2 cellular contexts compared by ENCODE assay signal in the genomic region with DNA sequence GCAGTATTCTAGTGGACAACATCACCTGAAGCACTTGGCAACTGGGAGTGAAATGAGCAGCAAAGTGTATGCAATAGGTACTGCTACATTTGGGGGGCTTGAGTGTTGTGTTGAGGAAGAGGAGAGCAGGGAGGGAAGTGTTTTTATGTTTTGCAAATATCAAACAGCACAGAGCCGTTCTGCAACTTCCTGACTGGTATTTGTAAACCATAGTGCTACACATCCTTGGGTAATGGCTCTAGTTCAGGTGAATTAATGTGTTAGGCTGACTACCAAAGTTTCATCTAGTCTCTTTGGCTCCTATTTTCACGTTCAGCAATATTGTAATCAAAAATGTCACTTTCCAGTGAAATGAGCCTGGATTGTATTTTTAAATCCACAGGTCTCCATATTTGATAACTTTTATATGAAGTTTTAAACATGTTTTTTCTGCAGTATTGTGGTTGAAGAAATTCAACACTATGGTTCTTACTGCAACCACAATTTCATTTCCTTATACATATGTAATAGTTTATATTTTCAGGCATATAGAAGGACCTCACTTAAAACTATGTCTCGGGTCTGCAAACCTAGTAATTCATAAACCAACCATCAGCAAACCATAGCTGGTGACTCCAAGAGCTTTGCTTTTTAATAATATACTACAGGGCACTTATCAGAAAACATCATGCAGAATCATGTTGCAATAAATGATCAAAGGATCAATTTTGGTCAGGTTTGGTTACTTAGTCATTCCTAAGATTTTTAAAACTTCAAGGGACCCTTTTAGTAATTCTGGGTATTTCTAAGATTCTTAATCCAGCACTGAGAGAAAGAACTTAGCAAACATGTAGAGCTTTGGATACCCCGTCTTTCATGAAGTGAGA.
TF ChIP-seq lines count a peak whose summit lies in the region.

No MANE protein-coding gene starts in this region.

TF ChIP-seq in GM12891, 5 proteins besides CTCF, POLR2A, EP300 and RAD21:
- TF ChIP-seq PAX5 (IDR thresholded peaks at IDR 0.05; ENCODE audit: insufficient read depth, low read length, severe bottlenecking) (no peak), TAF1 (IDR thresholded peaks at IDR 0.05; ENCODE audit: low read depth, low read length) (no peak), SPI1 (IDR thresholded peaks at IDR 0.05; ENCODE audit: low read depth, low read length) (no peak), POLR2AphosphoS5 (IDR thresholded peaks at IDR 0.05; ENCODE audit: low read depth, low read length) (no peak)

TF ChIP-seq in HepG2, 621 proteins besides CTCF, POLR2A, EP300 and RAD21:
- TF ChIP-seq, protein P1, sequence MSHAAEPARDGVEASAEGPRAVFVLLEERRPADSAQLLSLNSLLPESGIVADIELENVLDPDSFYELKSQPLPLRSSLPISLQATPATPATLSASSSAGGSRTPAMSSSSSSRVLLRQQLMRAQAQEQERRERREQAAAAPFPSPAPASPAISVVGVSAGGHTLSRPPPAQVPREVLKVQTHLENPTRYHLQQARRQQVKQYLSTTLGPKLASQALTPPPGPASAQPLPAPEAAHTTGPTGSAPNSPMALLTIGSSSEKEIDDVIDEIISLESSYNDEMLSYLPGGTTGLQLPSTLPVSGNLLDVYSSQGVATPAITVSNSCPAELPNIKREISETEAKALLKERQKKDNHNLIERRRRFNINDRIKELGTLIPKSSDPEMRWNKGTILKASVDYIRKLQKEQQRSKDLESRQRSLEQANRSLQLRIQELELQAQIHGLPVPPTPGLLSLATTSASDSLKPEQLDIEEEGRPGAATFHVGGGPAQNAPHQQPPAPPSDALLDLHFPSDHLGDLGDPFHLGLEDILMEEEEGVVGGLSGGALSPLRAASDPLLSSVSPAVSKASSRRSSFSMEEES (CRISPR knock-in tag; IDR thresholded peaks at IDR 0.05) = no peak
- TF ChIP-seq, protein P2, sequence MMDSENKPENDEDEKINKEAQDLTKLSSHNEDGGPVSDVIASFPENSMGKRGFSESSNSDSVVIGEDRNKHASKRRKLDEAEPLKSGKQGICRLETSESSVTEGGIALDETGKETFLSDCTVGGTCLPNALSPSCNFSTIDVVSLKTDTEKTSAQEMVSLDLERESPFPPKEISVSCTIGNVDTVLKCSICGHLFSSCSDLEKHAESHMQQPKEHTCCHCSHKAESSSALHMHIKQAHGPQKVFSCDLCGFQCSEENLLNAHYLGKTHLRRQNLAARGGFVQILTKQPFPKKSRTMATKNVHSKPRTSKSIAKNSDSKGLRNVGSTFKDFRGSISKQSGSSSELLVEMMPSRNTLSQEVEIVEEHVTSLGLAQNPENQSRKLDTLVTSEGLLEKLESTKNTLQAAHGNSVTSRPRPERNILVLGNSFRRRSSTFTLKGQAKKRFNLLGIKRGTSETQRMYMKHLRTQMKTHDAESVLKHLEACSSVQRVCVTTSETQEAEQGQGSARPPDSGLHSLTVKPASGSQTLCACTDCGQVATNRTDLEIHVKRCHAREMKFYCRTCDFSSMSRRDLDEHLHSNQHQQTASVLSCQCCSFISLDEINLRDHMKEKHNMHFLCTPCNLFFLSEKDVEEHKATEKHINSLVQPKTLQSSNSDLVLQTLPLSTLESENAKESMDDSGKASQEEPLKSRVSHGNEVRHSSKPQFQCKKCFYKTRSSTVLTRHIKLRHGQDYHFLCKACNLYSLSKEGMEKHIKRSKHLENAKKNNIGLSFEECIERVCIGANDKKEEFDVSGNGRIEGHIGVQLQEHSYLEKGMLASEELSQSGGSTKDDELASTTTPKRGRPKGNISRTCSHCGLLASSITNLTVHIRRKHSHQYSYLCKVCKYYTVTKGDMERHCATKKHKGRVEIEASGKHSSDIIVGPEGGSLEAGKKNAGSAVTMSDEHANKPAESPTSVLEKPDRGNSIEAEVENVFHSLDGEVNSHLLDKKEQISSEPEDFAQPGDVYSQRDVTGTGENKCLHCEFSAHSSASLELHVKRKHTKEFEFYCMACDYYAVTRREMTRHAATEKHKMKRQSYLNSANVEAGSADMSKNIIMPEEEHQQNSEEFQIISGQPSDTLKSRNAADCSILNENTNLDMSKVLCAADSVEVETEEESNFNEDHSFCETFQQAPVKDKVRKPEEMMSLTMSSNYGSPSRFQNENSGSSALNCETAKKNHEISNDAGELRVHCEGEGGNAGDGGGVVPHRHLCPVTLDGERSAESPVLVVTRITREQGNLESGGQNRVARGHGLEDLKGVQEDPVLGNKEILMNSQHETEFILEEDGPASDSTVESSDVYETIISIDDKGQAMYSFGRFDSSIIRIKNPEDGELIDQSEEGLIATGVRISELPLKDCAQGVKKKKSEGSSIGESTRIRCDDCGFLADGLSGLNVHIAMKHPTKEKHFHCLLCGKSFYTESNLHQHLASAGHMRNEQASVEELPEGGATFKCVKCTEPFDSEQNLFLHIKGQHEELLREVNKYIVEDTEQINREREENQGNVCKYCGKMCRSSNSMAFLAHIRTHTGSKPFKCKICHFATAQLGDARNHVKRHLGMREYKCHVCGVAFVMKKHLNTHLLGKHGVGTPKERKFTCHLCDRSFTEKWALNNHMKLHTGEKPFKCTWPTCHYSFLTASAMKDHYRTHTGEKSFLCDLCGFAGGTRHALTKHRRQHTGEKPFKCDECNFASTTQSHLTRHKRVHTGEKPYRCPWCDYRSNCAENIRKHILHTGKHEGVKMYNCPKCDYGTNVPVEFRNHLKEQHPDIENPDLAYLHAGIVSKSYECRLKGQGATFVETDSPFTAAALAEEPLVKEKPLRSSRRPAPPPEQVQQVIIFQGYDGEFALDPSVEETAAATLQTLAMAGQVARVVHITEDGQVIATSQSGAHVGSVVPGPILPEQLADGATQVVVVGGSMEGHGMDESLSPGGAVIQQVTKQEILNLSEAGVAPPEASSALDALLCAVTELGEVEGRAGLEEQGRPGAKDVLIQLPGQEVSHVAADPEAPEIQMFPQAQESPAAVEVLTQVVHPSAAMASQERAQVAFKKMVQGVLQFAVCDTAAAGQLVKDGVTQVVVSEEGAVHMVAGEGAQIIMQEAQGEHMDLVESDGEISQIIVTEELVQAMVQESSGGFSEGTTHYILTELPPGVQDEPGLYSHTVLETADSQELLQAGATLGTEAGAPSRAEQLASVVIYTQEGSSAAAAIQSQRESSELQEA (CRISPR knock-in tag; IDR thresholded peaks at IDR 0.05; ENCODE audit: not compliant biosample characterization) = no peak
- TF ChIP-seq ZNF589 (CRISPR knock-in tag; conservative IDR thresholded peaks at IDR 0.05) = no peak
- TF ChIP-seq ZNF160 (CRISPR knock-in tag; IDR thresholded peaks at IDR 0.05) = no peak
- no peak for TF ChIP-seq MED1 (CRISPR knock-in tag; IDR thresholded peaks at IDR 0.05)
